ENCODE assay signal across 28 cellular contexts in the genomic region with DNA sequence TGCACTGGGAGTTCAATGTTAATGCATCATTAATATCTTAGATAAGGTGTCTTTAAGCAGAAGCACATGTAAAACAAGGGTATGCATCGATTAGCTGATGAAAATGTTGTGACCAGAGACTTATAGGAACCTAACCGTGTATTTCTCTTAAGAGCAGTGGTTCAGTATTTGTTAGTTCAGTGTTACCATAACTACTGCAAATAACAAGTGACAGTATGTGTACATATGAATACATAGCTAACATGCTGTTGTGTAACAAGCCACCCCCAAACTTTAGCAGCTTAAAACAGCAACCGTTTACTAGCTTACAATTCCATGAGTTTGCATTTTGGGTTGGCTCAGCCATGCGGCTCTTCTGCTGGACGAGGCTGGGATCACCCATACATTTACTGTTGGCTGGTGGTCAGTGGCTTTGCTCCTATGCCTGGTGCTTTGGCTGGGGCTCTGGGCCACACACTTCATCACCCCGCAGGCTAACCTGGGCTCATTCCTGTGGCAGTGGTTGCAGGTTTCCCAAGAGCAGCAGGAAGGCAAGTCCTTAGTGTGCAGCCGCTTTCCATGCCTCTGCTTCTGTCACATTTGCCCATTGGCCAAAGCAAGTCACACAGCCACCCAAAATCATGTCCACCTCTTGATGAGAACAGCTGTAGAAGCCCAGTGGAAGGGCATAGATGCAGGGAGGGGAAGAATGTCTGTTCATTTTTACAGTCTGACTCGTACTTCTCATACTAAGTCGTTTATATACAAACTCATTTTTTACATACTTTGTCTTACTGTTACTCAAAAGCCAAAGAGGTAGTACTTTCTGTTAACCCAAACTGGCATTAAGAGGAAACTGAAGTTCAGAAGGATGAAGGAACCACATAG.
A peak's percentile ranks its signal among the peaks of the same experiment; 100 is the strongest.
DNase-seq lines count a peak whose midpoint lies in the region; ATAC-seq and TF ChIP-seq lines count a peak whose summit lies in the region.
"Had no signal": no experiment of that assay in that cellular context is flagged by ENCODE, and none has a peak within 500 bp of the region (broad histone marks: within the 10 kb centered on the region; RNA-seq: fewer than 3 reads in every experiment).

No MANE protein-coding gene starts in this region.

- H3K27ac Mint-ChIP-seq in GM23338 = no peak overlapping the region; the same call in 1 of the 2 replicates
- H3K27ac Mint-ChIP-seq: activated B cell treated with CpG ODN at 0.5 μM for 24 hours; activated naive CD8-positive, alpha-beta T cell; activated T-cell treated with anti-CD3 and anti-CD28 coated beads, Interleukin-2, amount 50 U/mL, for 72 hours; B cell; dendritic cell treated with granulocyte-macrophage colony-stimulating factor and Interleukin-4, amounts not matched to agents 40 ng/mL and 50 ng/mL, for 4 days; mesothelial cell of epicardium; nephron progenitor cell had no signal

- H3K27me3 ChIP-seq in GM23338 (ENCODE audit: insufficient read depth) = no peaks in the 10 kb centered on the region
- no peaks in the 10 kb centered on the region for H3K27me3 ChIP-seq in testis
- H3K27me3 ChIP-seq: brain microvascular endothelial cell, SJCRH30, transverse colon had no signal

- H4K20me1 ChIP-seq in GM23338 (replicated peaks; ENCODE audit: insufficient read depth) = no peaks in the 10 kb centered on the region

- no peaks in the 10 kb centered on the region for H3K9me3 Mint-ChIP-seq in GM23338
- H3K9me3 Mint-ChIP-seq: activated B cell treated with CpG ODN at 0.5 μM for 24 hours; activated T-cell treated with anti-CD3 and anti-CD28 coated beads, Interleukin-2, amount 50 U/mL, for 72 hours; dendritic cell treated with granulocyte-macrophage colony-stimulating factor and Interleukin-4, amounts not matched to agents 40 ng/mL and 50 ng/mL, for 4 days had no signal

- no peaks in the 10 kb centered on the region for H3K36me3 ChIP-seq in GM23338 (ENCODE audit: insufficient read depth)
- H3K36me3 ChIP-seq in testis (ENCODE audit: low read depth, missing control alignments) = no peaks in the 10 kb centered on the region
- H3K36me3 ChIP-seq: brain microvascular endothelial cell, SJCRH30, transverse colon had no signal

- no peaks in the 10 kb centered on the region for H3K9me3 ChIP-seq in testis
- H3K9me3 ChIP-seq: SJCRH30, transverse colon had no signal

- no peak overlapping the region for H3K27ac ChIP-seq in GM23338 (ENCODE audit: low read depth)
- no peak overlapping the region for H3K27ac ChIP-seq in testis
- H3K27ac ChIP-seq: brain microvascular endothelial cell, SJCRH30, skin epidermis, transverse colon had no signal

- H3K4me1 Mint-ChIP-seq in GM23338 = peaks cover 16% of the 10 kb centered on the region

- peaks cover 7% of the 10 kb centered on the region for H3K79me2 ChIP-seq in GM23338 (replicated peaks; ENCODE audit: insufficient read depth)

- no peak for TF ChIP-seq CTCF in GM23338 (conservative IDR thresholded peaks at IDR 0.05; ENCODE audit: low read depth in 2 of 2)
- no peak for TF ChIP-seq CTCF in fibroblast of the aortic adventitia (IDR thresholded peaks at IDR 0.05; ENCODE audit: insufficient read depth, low read length)
- no peak for TF ChIP-seq CTCF in testis (IDR thresholded peaks at IDR 0.05)

- no peak overlapping the region for H3K4me3 Mint-ChIP-seq in GM23338
- H3K4me3 Mint-ChIP-seq: activated B cell treated with CpG ODN at 0.5 μM for 24 hours; activated naive CD8-positive, alpha-beta T cell; activated T-cell treated with anti-CD3 and anti-CD28 coated beads, Interleukin-2, amount 50 U/mL, for 72 hours; B cell; dendritic cell treated with granulocyte-macrophage colony-stimulating factor and Interleukin-4, amounts not matched to agents 40 ng/mL and 50 ng/mL, for 4 days; mesothelial cell of epicardium; nephron progenitor cell had no signal

- no peaks in the 10 kb centered on the region for H3F3A ChIP-seq in GM23338 (replicated peaks; ENCODE audit: low read depth)

- TF ChIP-seq POLR2A in testis (IDR thresholded peaks at IDR 0.05) = no peak

- H3K4me3 ChIP-seq in GM23338 (no peak overlapping the region), fibroblast of the aortic adventitia (ENCODE audit: low read depth, low read length) (no peak overlapping the region), testis (no peak overlapping the region)
- H3K4me3 ChIP-seq: SJCRH30, skin epidermis, transverse colon had no signal

- 94 to 97% methylated on average over 9 of the region's 9 CpGs for WGBS in testis, 2 donors

- no peak overlapping the region for H2AFZ ChIP-seq in GM23338

- H3K36me3 Mint-ChIP-seq in GM23338 (ENCODE audit: low read depth) = no peaks in the 10 kb centered on the region
- H3K36me3 Mint-ChIP-seq: mesothelial cell of epicardium had no signal

- H3K27me3 Mint-ChIP-seq in GM23338 (ENCODE audit: insufficient read depth, low read depth, poor library complexity) = peaks cover 3% of the 10 kb centered on the region
- H3K27me3 Mint-ChIP-seq: activated B cell treated with CpG ODN at 0.5 μM for 24 hours; activated naive CD8-positive, alpha-beta T cell; B cell; dendritic cell treated with granulocyte-macrophage colony-stimulating factor and Interleukin-4, amounts not matched to agents 40 ng/mL and 50 ng/mL, for 4 days had no signal

- H3K4me1 ChIP-seq in GM23338 (ENCODE audit: insufficient read depth) = peaks cover 6% of the 10 kb centered on the region; the same call in 1 of the 2 replicates
- no peaks in the 10 kb centered on the region for H3K4me1 ChIP-seq in testis
- H3K4me1 ChIP-seq: SJCRH30, transverse colon had no signal

- intact Hi-C loops in testis (cut with DNase I; ENCODE audit: low total_unique reads) = no loop called here

- no peaks in the 10 kb centered on the region for H3K9me2 ChIP-seq in GM23338 (ENCODE audit: insufficient read depth)

- ATAC-seq in GM23338 (no peak), SK-N-SH treated with all-trans-retinoic acid at 6 μM for 48 hours (peak; percentile 41; the same call in 2 of the 3 replicates), GM18873 (IDR thresholded peaks at IDR 0.05; ENCODE audit: low FRiP score, unreplicated experiment) (no peak)
- ATAC-seq: activated T-cell treated with anti-CD3 and anti-CD28 coated beads, Interleukin-2, amount 50 U/mL, for 72 hours; HCT116; left lobe of liver; stimulated activated naive CD8-positive, alpha-beta T cell treated with anti-CD3 and anti-CD28 coated beads, Interleukin-15, Interleukin-2, amounts not matched to agents 100 U/mL and 50 U/mL, for 24 hours had no signal

- H3K4me2 ChIP-seq in GM23338 = no peak overlapping the region

- DNase-seq in AG08396 (ENCODE audit: low spot score) = peak; percentile 69
- no peak for DNase-seq in GM23338 (ENCODE audit: low spot score)
- peak; percentile 48 for DNase-seq in fibroblast of the aortic adventitia (ENCODE audit: low read depth)
- no peak for DNase-seq in NCI-H128 (lab: John Stamatoyannopoulos, UW; ENCODE audit: unreplicated experiment)
- no peak for DNase-seq in testis
- no peak for DNase-seq in NCI-H187 treated with DMSO at 0.1 percent for 48 hours (lab: John Stamatoyannopoulos, UW)
- DNase-seq: activated B cell treated with CpG ODN at 0.5 μM for 24 hours; activated T-cell treated with anti-CD3 and anti-CD28 coated beads, Interleukin-2, amount 50 U/mL, for 72 hours; brain microvascular endothelial cell; Calu3; KBM-7; NCI-H1092 treated with DMSO at 0.1 percent for 48 hours; NCI-H2171; nephron progenitor cell; OCI-M1; SJCRH30; stimulated activated naive CD8-positive, alpha-beta T cell treated with anti-CD3 and anti-CD28 coated beads, Interleukin-15, Interleukin-2, amounts not matched to agents 100 U/mL and 50 U/mL, for 24 hours; T-helper 2 cell; transverse colon had no signal

TF ChIP-seq in GM23338, 12 proteins besides CTCF, POLR2A, EP300 and RAD21:
- no peak for TF ChIP-seq STAT1 (IDR thresholded peaks at IDR 0.05; ENCODE audit: unreplicated experiment)
- peak; percentile 62; the same call in 1 of the 2 replicates for TF ChIP-seq ZNF331 (CRISPR knock-in tag; IDR thresholded peaks at IDR 0.05; ENCODE audit: low read depth)
TF ChIP-seq in GM23338: peak in this region for 1.

TF ChIP-seq in SK-N-SH treated with all-trans-retinoic acid at 6 μM for 48 hours, 23 proteins besides CTCF, POLR2A, EP300 and RAD21:
- TF ChIP-seq ARNTL (CRISPR knock-in tag; IDR thresholded peaks at IDR 0.05; ENCODE audit: borderline replicate concordance, low read depth) (no peak), RARB (CRISPR knock-in tag; IDR thresholded peaks at IDR 0.05) (no peak)
- TF ChIP-seq, protein P1, sequence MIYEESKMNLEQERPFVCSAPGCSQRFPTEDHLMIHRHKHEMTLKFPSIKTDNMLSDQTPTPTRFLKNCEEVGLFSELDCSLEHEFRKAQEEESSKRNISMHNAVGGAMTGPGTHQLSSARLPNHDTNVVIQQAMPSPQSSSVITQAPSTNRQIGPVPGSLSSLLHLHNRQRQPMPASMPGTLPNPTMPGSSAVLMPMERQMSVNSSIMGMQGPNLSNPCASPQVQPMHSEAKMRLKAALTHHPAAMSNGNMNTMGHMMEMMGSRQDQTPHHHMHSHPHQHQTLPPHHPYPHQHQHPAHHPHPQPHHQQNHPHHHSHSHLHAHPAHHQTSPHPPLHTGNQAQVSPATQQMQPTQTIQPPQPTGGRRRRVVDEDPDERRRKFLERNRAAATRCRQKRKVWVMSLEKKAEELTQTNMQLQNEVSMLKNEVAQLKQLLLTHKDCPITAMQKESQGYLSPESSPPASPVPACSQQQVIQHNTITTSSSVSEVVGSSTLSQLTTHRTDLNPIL (CRISPR knock-in tag; IDR thresholded peaks at IDR 0.05; ENCODE audit: low read depth) = no peak
TF ChIP-seq in SK-N-SH treated with all-trans-retinoic acid at 6 μM for 48 hours: peak in this region for 0.

Comparison
In these comparisons a context has a peak if more than half of its experiments do, and no peak if none do; other contexts are left out.
1. DNase-seq: peak in AG08396 (single experiment) and fibroblast of the aortic adventitia (single experiment); none in GM23338 (single experiment), NCI-H128 (single experiment), testis (single experiment) and NCI-H187 treated with DMSO at 0.1 percent for 48 hours (single experiment).